In genomic region chr9:128242828-128243485, GRCh38 we compare ENCODE assay signal across 1 cellular context.
TF ChIP-seq lines count a peak whose summit lies in the region.

No MANE protein-coding gene starts in this region.

TF ChIP-seq in SK-N-SH, 30 proteins besides CTCF, POLR2A, EP300 and RAD21 (continued from another document):
- TF ChIP-seq ZBTB33 (IDR thresholded peaks at IDR 0.05; ENCODE audit: borderline replicate concordance, low read depth), result no peak
- TF ChIP-seq CHD2 (IDR thresholded peaks at IDR 0.05; ENCODE audit: low read length, partially characterized antibody), result peak; percentile 86
- no peak for TF ChIP-seq NRF1 (IDR thresholded peaks at IDR 0.05; ENCODE audit: low read depth, low read length)
- TF ChIP-seq MAX (IDR thresholded peaks at IDR 0.05; ENCODE audit: low read depth), result no peak
